In the genomic region with DNA sequence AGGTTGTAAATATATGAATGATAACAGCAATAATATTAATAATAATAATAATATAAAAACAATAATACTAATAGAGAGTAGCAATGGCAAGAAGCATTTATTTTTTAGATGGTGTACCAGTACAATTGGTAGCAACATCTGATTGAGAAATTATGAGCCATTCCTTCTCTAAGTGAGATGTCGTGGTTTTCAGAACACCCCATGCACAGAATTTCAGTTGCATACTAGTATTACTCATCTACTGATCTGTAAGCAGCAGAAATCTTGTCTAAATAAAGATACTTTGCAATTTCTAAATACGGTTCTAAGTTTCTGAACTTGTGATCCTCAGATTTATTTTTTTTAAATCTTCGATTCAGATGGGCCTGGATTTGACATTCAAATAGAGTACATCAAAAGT, we compare ENCODE assay signal across 22 cellular contexts.
"Had no signal": no experiment of that assay in that cellular context is flagged by ENCODE, and none has a peak within 500 bp of the region (broad histone marks: within the 10 kb centered on the region; RNA-seq: fewer than 3 reads in every experiment).

No MANE protein-coding gene starts in this region.

- H3K4me3 ChIP-seq: body of pancreas, neural progenitor cell, skin epidermis, suprapubic skin, transverse colon, uterus had no signal

- H2AFZ ChIP-seq: neural progenitor cell had no signal

- DNase-seq: activated CD4-positive, alpha-beta T cell treated with anti-CD3 and anti-CD28 coated beads for 1 hour; activated effector memory CD4-positive, alpha-beta T cell treated with anti-CD3 and anti-CD28 coated beads, Interleukin-2, amount 50 U/mL, for 16 hours; activated naive CD4-positive, alpha-beta T cell treated with anti-CD3 and anti-CD28 coated beads, Interleukin-2, amount 50 U/mL, for 16 hours; activated T-cell treated with anti-CD3 and anti-CD28 coated beads, Interleukin-2, amount 50 U/mL, for 72 hours; body of pancreas; effector memory CD8-positive, alpha-beta T cell; foreskin melanocyte; hypothalamus; kidney glomerular epithelial cell; left ventricle myocardium superior; naive thymus-derived CD4-positive, alpha-beta T cell; right cardiac atrium; stimulated activated CD4-positive, alpha-beta T cell treated with anti-CD3 and anti-CD28 coated beads, Interleukin-15, amount 100 ng/mL, for 24 hours; stimulated activated CD4-positive, alpha-beta T cell treated with anti-CD3 and anti-CD28 coated beads, Interleukin-2, amount 100 ng/mL, for 48 hours; stimulated activated naive CD8-positive, alpha-beta T cell treated with anti-CD3 and anti-CD28 coated beads, Interleukin-15, amount 100 ng/mL, for 72 hours; T1000; transverse colon; uterus; WERI-Rb-1 had no signal

- H3K4me1 ChIP-seq: body of pancreas, neural progenitor cell, suprapubic skin, uterus had no signal

- H3K27ac ChIP-seq: body of pancreas, neural progenitor cell, skin epidermis, suprapubic skin, transverse colon, uterus, WERI-Rb-1 had no signal

- H3K27me3 ChIP-seq: body of pancreas, neural progenitor cell, suprapubic skin, transverse colon, uterus had no signal

- H3K9me3 ChIP-seq: body of pancreas, transverse colon, uterus had no signal

- H3K9ac ChIP-seq: neural progenitor cell had no signal

- H3K4me2 ChIP-seq: neural progenitor cell had no signal

- ATAC-seq: activated T-cell treated with anti-CD3 and anti-CD28 coated beads, Interleukin-2, amount 50 U/mL, for 72 hours; body of pancreas; effector memory CD8-positive, alpha-beta T cell; left ventricle myocardium superior; naive thymus-derived CD4-positive, alpha-beta T cell; right cardiac atrium; stimulated activated naive CD8-positive, alpha-beta T cell treated with anti-CD3 and anti-CD28 coated beads, Interleukin-15, amount 100 ng/mL, for 72 hours had no signal

- H3K36me3 ChIP-seq: neural progenitor cell, suprapubic skin, transverse colon, uterus, WERI-Rb-1 had no signal
